ENCODE assay signal across 19 cellular contexts in the genomic region with DNA sequence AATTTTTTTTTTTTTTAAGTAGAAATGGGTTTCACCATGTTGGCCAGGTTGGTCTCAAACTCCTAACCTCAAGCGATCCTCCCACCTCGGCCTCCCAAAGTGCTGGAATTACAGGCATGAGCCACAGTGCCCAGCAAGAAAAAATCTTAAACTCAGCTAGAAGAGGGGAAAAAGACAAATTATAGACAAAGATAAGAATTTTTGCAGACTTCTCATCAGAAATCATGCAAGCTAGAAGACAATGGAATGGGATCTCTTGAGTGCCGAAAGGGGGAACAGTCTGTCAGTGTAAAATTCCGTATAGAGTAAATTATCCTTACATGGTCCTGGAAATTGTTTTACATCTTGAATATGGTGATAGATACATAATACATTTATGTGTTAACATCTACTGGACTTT.
"Had no signal": no experiment of that assay in that cellular context is flagged by ENCODE, and none has a peak within 500 bp of the region (broad histone marks: within the 10 kb centered on the region; RNA-seq: fewer than 3 reads in every experiment).

No MANE protein-coding gene starts in this region.

- H3K27me3 ChIP-seq: SJSA1 had no signal

- DNase-seq: IMR-90, MM.1S, NCI-H1436, NCI-H187, NCI-H2029, NCI-H2081 treated with DMSO at 0.1 percent for 48 hours, NCI-H226, NCI-H446, NCI-H510A, NCI-H524 treated with DMSO at 0.1 percent for 48 hours, NCI-H69, NCI-H774, Right ventricle myocardium superior, RPMI8226, SIG-M5 had no signal

- FAIRE-seq: RCC 7860 had no signal

- H3K9ac ChIP-seq: KMS-11 had no signal

- H3K4me1 ChIP-seq: SJSA1 had no signal

- H3K4me2 ChIP-seq: KMS-11 had no signal

- H3K4me3 ChIP-seq: SJSA1, SK-N-MC had no signal

- H3K36me3 ChIP-seq: SJSA1 had no signal

- H3K27ac ChIP-seq: KMS-11, SJSA1, SK-N-MC had no signal
